In genomic region chr12:120119395-120119973, GRCh38 we compare ENCODE assay signal across 1 cellular context.
TF ChIP-seq lines count a peak whose summit lies in the region.

No MANE protein-coding gene starts in this region.

TF ChIP-seq in GM12878, 131 proteins besides CTCF, POLR2A, EP300 and RAD21 (continued from another document and continues in another):
- TF ChIP-seq PKNOX1 (IDR thresholded peaks at IDR 0.05) (peak; percentile 74), MTA2 (IDR thresholded peaks at IDR 0.05; ENCODE audit: low read depth) (peak; percentile 62), NFYA (IDR thresholded peaks at IDR 0.05; ENCODE audit: borderline replicate concordance, low read depth, low read length) (no peak), E2F8 (IDR thresholded peaks at IDR 0.05; ENCODE audit: low read depth, partially characterized antibody) (peak; percentile 35), ATF3 (IDR thresholded peaks at IDR 0.05; ENCODE audit: borderline replicate concordance, extremely low read depth, low read depth, low read length) (no peak), WRNIP1 (IDR thresholded peaks at IDR 0.05; ENCODE audit: borderline replicate concordance, low read depth, low read length) (no peak), IKZF2 (IDR thresholded peaks at IDR 0.05) (peak; percentile 44 to 67), SP1 (IDR thresholded peaks at IDR 0.05; ENCODE audit: low read depth, low read length) (peak; percentile 25), CREM (IDR thresholded peaks at IDR 0.05; ENCODE audit: low read depth) (peak; percentile 48; the same call in 1 of the 2 replicates), NR2F1 (conservative IDR thresholded peaks at IDR 0.05) (no peak), RUNX3 (IDR thresholded peaks at IDR 0.05; ENCODE audit: low read length) (peak; percentile 66; the same call in 1 of the 2 replicates), CUX1 (IDR thresholded peaks at IDR 0.05; ENCODE audit: insufficient replicate concordance, low read depth, low read length) (no peak), SPI1 (IDR thresholded peaks at IDR 0.05; ENCODE audit: borderline replicate concordance, insufficient read depth, low read depth, low read length) (peak; percentile 77; the same call in 1 of the 2 replicates), NFIC (IDR thresholded peaks at IDR 0.05; ENCODE audit: low read depth, low read length) (peak; percentile 69), RELA (IDR thresholded peaks at IDR 0.05; ENCODE audit: borderline replicate concordance, partially characterized antibody) (peak; percentile 50), NBN (IDR thresholded peaks at IDR 0.05) (peak; percentile 85), EED (IDR thresholded peaks at IDR 0.05; ENCODE audit: low read depth) (peak; percentile 67), RELB (IDR thresholded peaks at IDR 0.05; ENCODE audit: low read depth) (peak; percentile 89), RB1 (IDR thresholded peaks at IDR 0.05; ENCODE audit: borderline replicate concordance) (0 out of 2 replicates have a peak, but pooled peaks have one; percentile 21), ELK1 (IDR thresholded peaks at IDR 0.05; ENCODE audit: low read depth, low read length) (no peak), IRF4 (IDR thresholded peaks at IDR 0.05; ENCODE audit: low read depth, low read length) (peak; percentile 86), SKIL (IDR thresholded peaks at IDR 0.05; ENCODE audit: low read depth, poor library complexity, severe bottlenecking) (peak; percentile 93), PAX5 (IDR thresholded peaks at IDR 0.05; ENCODE audit: borderline replicate concordance, low read depth, low read length) (0 out of 2 replicates have a peak, but pooled peaks have one; percentile 17), SMARCA5 (IDR thresholded peaks at IDR 0.05) (0 out of 2 replicates have a peak, but pooled peaks have one; percentile 29), DPF2 (IDR thresholded peaks at IDR 0.05) (peak; percentile 75), RBBP5 (conservative IDR thresholded peaks at IDR 0.05) (no peak), IKZF1 (conservative IDR thresholded peaks at IDR 0.05) (peak; percentile 42; the same call in 1 of the 2 replicates), ATF2 (IDR thresholded peaks at IDR 0.05; ENCODE audit: low read length) (peak; percentile 80; the same call in 1 of the 2 replicates), PRDM15 (CRISPR knock-in tag; IDR thresholded peaks at IDR 0.05) (no peak), ATF7 (IDR thresholded peaks at IDR 0.05; ENCODE audit: low read depth) (peak; percentile 64), BCL3 (IDR thresholded peaks at IDR 0.05; ENCODE audit: borderline replicate concordance, insufficient read depth, low read depth, low read length, poor library complexity, severe bottlenecking) (peak; percentile 82), ZNF384 (IDR thresholded peaks at IDR 0.05; ENCODE audit: borderline replicate concordance, low read depth, low read length) (peak; percentile 91), POU2F2 (IDR thresholded peaks at IDR 0.05; ENCODE audit: borderline replicate concordance, low read depth, low read length) (no peak), BCL11A (IDR thresholded peaks at IDR 0.05; ENCODE audit: low read depth, low read length) (peak; percentile 70), MEF2B (IDR thresholded peaks at IDR 0.05; ENCODE audit: partially characterized antibody, poor library complexity, severe bottlenecking) (peak; percentile 23), JUNB (IDR thresholded peaks at IDR 0.05) (peak; percentile 89), JUND (IDR thresholded peaks at IDR 0.05; ENCODE audit: low read depth, low read length) (peak; percentile 24; the same call in 1 of the 2 replicates)
